ENCODE assay signal across 16 cellular contexts in the genomic region with DNA sequence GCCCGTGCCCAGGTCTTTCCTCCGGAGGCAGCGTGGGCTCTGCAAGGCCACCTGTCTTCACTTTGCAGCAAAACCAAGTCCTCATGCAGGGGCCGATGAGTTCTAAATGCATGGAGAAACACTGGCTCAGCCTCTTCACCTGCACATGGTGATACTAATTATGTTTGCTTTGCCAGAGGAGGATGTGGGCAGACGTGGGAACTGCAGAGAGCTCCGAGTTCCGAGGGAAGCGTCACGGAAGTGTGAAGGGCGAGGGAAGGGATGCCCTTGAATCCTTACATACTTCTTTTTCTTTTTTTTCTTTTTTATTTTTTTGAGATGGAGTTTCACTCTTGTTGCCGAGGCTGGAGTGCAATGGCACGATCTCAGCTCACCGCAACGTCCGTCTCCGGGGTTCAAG.
"Had no signal": no experiment of that assay in that cellular context is flagged by ENCODE, and none has a peak within 500 bp of the region (broad histone marks: within the 10 kb centered on the region; RNA-seq: fewer than 3 reads in every experiment).

No MANE protein-coding gene starts in this region.

- DNase-seq: left cardiac atrium; left lung; mesenchymal stem cell; naive thymus-derived CD4-positive, alpha-beta T cell; pancreas; right lobe of liver; stimulated activated CD4-positive, alpha-beta T cell treated with anti-CD3 and anti-CD28 coated beads, Interleukin-15, amount 100 ng/mL, for 24 hours; stimulated activated CD4-positive, alpha-beta T cell treated with anti-CD3 and anti-CD28 coated beads, Interleukin-2, amount 100 ng/mL, for 48 hours; stimulated activated naive B cell treated with anti-CD40 and anti-IgM and Interleukin-4, amounts not matched to agents 10 μg/mL and 1 μg/mL and 100 μg/mL, for 72 hours; transverse colon; upper lobe of right lung; uterus had no signal

- H3K9me3 ChIP-seq: left lung, pancreas, right lobe of liver, thoracic aorta, transverse colon, upper lobe of right lung, uterus had no signal

- H3K27ac ChIP-seq: coronary artery, left lung, pancreas, right lobe of liver, thoracic aorta, transverse colon, upper lobe of right lung, uterus had no signal

- H3K36me3 ChIP-seq: left lung, pancreas, right lobe of liver, thoracic aorta, transverse colon, upper lobe of right lung, uterus had no signal

- H3K4me3 ChIP-seq: coronary artery, left lung, pancreas, right lobe of liver, thoracic aorta, transverse colon, upper lobe of right lung, uterus had no signal

- H3K4me1 ChIP-seq: left lung, pancreas, right lobe of liver, transverse colon, upper lobe of right lung, uterus had no signal

- H3K27me3 ChIP-seq: left lung, pancreas, right lobe of liver, transverse colon, upper lobe of right lung, uterus had no signal

- FAIRE-seq: frontal cortex, pancreas, small intestine had no signal
